ENCODE assay signal across 2 cellular contexts in genomic region chr10:11095374-11095785, GRCh38.
TF ChIP-seq lines count a peak whose summit lies in the region.

No MANE protein-coding gene starts in this region.

TF ChIP-seq in H1, 55 proteins besides CTCF, POLR2A, EP300 and RAD21:
- TF ChIP-seq CHD7 (IDR thresholded peaks at IDR 0.05; ENCODE audit: insufficient replicate concordance, low read length), result no peak
- TF ChIP-seq SIRT6 (IDR thresholded peaks at IDR 0.05; ENCODE audit: low read length), result no peak
- no peak for TF ChIP-seq CREB1 (IDR thresholded peaks at IDR 0.05)
- TF ChIP-seq JUND (IDR thresholded peaks at IDR 0.05; ENCODE audit: low read length), result no peak
- TF ChIP-seq BRCA1 (IDR thresholded peaks at IDR 0.05; ENCODE audit: low read depth, low read length), result no peak
- TF ChIP-seq SRF (IDR thresholded peaks at IDR 0.05; ENCODE audit: low read depth, low read length), result no peak
- TF ChIP-seq ZNF274 (IDR thresholded peaks at IDR 0.05; ENCODE audit: borderline replicate concordance, extremely low read depth, low read length), result no peak
- TF ChIP-seq POU5F1 (IDR thresholded peaks at IDR 0.05; ENCODE audit: low read depth, low read length), result no peak
- no peak for TF ChIP-seq POLR2AphosphoS5 (IDR thresholded peaks at IDR 0.05; ENCODE audit: low read depth, low read length)
- TF ChIP-seq TBP (IDR thresholded peaks at IDR 0.05; ENCODE audit: low read depth, low read length), result no peak
- no peak for TF ChIP-seq TAF7 (optimal IDR thresholded peaks at IDR 0.05; ENCODE audit: borderline replicate concordance, low read depth, low read length)
- TF ChIP-seq ATF3 (IDR thresholded peaks at IDR 0.05; ENCODE audit: insufficient read depth, low read depth, low read length), result no peak
- no peak for TF ChIP-seq TAF1 (IDR thresholded peaks at IDR 0.05; ENCODE audit: low read depth, low read length)

TF ChIP-seq in GM12891, 5 proteins besides CTCF, POLR2A, EP300 and RAD21:
- no peak for TF ChIP-seq POU2F2 (IDR thresholded peaks at IDR 0.05; ENCODE audit: low read depth, low read length)
- no peak for TF ChIP-seq POLR2AphosphoS5 (IDR thresholded peaks at IDR 0.05; ENCODE audit: low read depth, low read length)
- TF ChIP-seq PAX5 (IDR thresholded peaks at IDR 0.05; ENCODE audit: insufficient read depth, low read length, severe bottlenecking), result no peak
- no peak for TF ChIP-seq SPI1 (IDR thresholded peaks at IDR 0.05; ENCODE audit: low read depth, low read length)
- no peak for TF ChIP-seq TAF1 (IDR thresholded peaks at IDR 0.05; ENCODE audit: low read depth, low read length)
TF ChIP-seq in GM12891: peak in this region for 0.
